ENCODE assay signal across 2 cellular contexts in the genomic region with DNA sequence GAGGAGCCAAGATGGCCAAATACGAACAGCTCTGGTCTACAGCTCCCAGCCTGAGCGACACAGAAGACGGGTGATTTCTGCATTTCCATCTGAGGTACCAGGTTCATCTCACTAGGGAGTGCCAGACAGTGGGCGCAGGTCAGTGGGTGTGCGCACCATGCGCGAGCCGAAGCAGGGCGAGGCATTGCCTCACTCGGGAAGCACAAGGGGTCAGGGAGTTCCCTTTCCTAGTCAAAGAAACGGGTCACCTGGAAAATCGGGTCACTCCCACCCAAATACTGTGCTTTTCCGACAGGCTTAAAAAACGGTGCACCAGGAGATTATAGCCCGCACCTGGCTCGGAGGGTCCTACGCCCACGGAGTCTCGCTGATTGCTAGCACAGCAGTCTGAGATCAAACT. TPM values are rescaled to one million over a fixed set of nuclear protein-coding genes. Genes with fewer than 3 reads are reported as not detected.
"Had no signal": no experiment of that assay in that cellular context is flagged by ENCODE, and none has a peak within 500 bp of the region (broad histone marks: within the 10 kb centered on the region; RNA-seq: fewer than 3 reads in every experiment).

No MANE protein-coding gene starts in this region.

RNA-seq across cellular contexts. Expression of a gene that starts 19.7 kb away (rescaled TPM):
- total RNA-seq: ascending aorta, body of pancreas had no signal
